11 cellular contexts compared by ENCODE assay signal in genomic region chr1:2019162-2019542, GRCh38. TPM values are rescaled to one million over a fixed set of nuclear protein-coding genes. Genes with fewer than 3 reads are reported as not detected.
DNase-seq lines count a peak whose midpoint lies in the region; ATAC-seq and TF ChIP-seq lines count a peak whose summit lies in the region.
"Had no signal": no experiment of that assay in that cellular context is flagged by ENCODE, and none has a peak within 500 bp of the region (broad histone marks: within the 10 kb centered on the region; RNA-seq: fewer than 3 reads in every experiment).

Gene GABRD (plus strand): TSS chr1:2019345. CDS start chr1:2019424, 79 bp downstream.

- H3K27ac ChIP-seq in heart left ventricle (no peak within 1 kb of the TSS), urinary bladder (ENCODE audit: low read depth) (no peak within 1 kb of the TSS)
- H3K27ac ChIP-seq: pancreas had no signal

- intact Hi-C loops in heart left ventricle (cut with DNase I) (no loop called here), cardiac septum (cut with DNase I) (loop anchor here (5.0 kb wide), 1 partner anchor 57 kb away; no protein-coding TSS in a partner anchor), activated B cell treated with CpG ODN at 0.5 μM for 24 hours (cut with micrococcal nuclease) (no loop called here)

- H3K4me1 Mint-ChIP-seq in activated B cell treated with CpG ODN at 0.5 μM for 24 hours = peaks cover 3% of the 10 kb centered on the region

- DNase-seq in heart left ventricle = no peak
- DNase-seq in cardiac septum (ENCODE audit: low spot score) = no peak
- DNase-seq in activated B cell treated with CpG ODN at 0.5 μM for 24 hours = no peak
- no peak for DNase-seq in activated CD4-positive, alpha-beta T cell treated with anti-CD3 and anti-CD28 coated beads for 1 hour
- DNase-seq in cortex of kidney (lab: John Stamatoyannopoulos, UW) = no peak
- DNase-seq: GF-D8 had no signal

- no peaks in the 10 kb centered on the region for H3K9me3 Mint-ChIP-seq in activated B cell treated with CpG ODN at 0.5 μM for 24 hours

- no peak for TF ChIP-seq POLR2A in heart left ventricle (IDR thresholded peaks at IDR 0.05)

- H3K27me3 ChIP-seq in heart left ventricle = peaks cover 17 to 63% (median 50%) of the 10 kb centered on the region in 9 donors

- ATAC-seq in heart left ventricle (no peak), activated B cell treated with CpG ODN at 0.5 μM for 24 hours (ENCODE audit: low read depth) (peak; percentile 54), GM18868 (IDR thresholded peaks at IDR 0.05; ENCODE audit: unreplicated experiment) (no peak)

- CTCF ChIA-PET in activated B cell treated with CpG ODN at 0.5 μM for 24 hours (lab: Charles Lee) = no interaction called here

- H3K36me3 ChIP-seq in heart left ventricle = no peaks in the 10 kb centered on the region
- no peaks in the 10 kb centered on the region for H3K36me3 ChIP-seq in urinary bladder (ENCODE audit: insufficient read depth)
- H3K36me3 ChIP-seq: pancreas had no signal

- POLR2A ChIA-PET in activated B cell treated with CpG ODN at 0.5 μM for 24 hours (lab: Charles Lee) = no interaction called here

- H3K4me1 ChIP-seq in heart left ventricle (peaks cover 0 to 16% (median 0%) of the 10 kb centered on the region in 12 donors), urinary bladder (ENCODE audit: insufficient read depth) (no peaks in the 10 kb centered on the region)

- peak within 1 kb of the TSS; percentile 63 for H3K4me3 Mint-ChIP-seq in activated B cell treated with CpG ODN at 0.5 μM for 24 hours

- 0 to 1% (median 0%) methylated on average over 13 to 44 of the region's 60 CpGs; no CpG with 5 or more reads in 1 of the 4 donors for WGBS in heart left ventricle, 4 donors
- under 1% methylated on average over 48 of the region's 60 CpGs for WGBS in urinary bladder

- H3K36me3 Mint-ChIP-seq in activated B cell treated with CpG ODN at 0.5 μM for 24 hours (ENCODE audit: low read depth) = no peaks in the 10 kb centered on the region

- no peak within 1 kb of the TSS for H3K27ac Mint-ChIP-seq in activated B cell treated with CpG ODN at 0.5 μM for 24 hours

- H3K27me3 Mint-ChIP-seq in activated B cell treated with CpG ODN at 0.5 μM for 24 hours = peaks cover 71% of the 10 kb centered on the region

- H3K9me3 ChIP-seq in heart left ventricle = no peaks in the 10 kb centered on the region
- H3K9me3 ChIP-seq in iPS-18c (ENCODE audit: control insufficient read depth, insufficient read depth, low read length) = peaks cover 6% of the 10 kb centered on the region
- H3K9me3 ChIP-seq: pancreas had no signal

- TF ChIP-seq CTCF in heart left ventricle (IDR thresholded peaks at IDR 0.05) = no peak
- no peak for TF ChIP-seq CTCF in activated B cell treated with CpG ODN at 0.5 μM for 24 hours (IDR thresholded peaks at IDR 0.05)

- H3K4me3 ChIP-seq in heart left ventricle (peak within 1 kb of the TSS in 8 of 12 donors; percentile 15 to 47 (median 37)), iPS-18c (ENCODE audit: insufficient read depth, low read depth, low read length) (peak within 1 kb of the TSS; percentile 40), urinary bladder (ENCODE audit: low read depth, low read length) (peak within 1 kb of the TSS; percentile 17)

RNA-seq across cellular contexts. Expression of gene GABRD, which starts in this region (rescaled TPM):
- 1 to 10 TPM in 2 of 9 donors, under 1 TPM in 5, not detected in 2; 0.21 to 1.1 (median 0.61) TPM for total RNA-seq in heart left ventricle
- under 1 TPM; 0.65 to 0.67 TPM for polyA plus RNA-seq in heart left ventricle
- total RNA-seq in cardiac septum = 1.1 TPM
- not detected in 2 replicates for total RNA-seq in activated B cell treated with CpG ODN at 0.5 μM for 24 hours
- total RNA-seq in urinary bladder = 0.95 TPM
- 1.2 TPM for polyA plus RNA-seq in urinary bladder
- total RNA-seq: RPMI7951 had no signal

Comparison
In these comparisons a context has a peak if more than half of its experiments do, and no peak if none do; other contexts are left out.
1. Peak in ATAC-seq in activated B cell treated with CpG ODN at 0.5 μM for 24 hours; RNA of the gene not detected or under 1 TPM.